1 cellular context compared by ENCODE assay signal in the genomic region with DNA sequence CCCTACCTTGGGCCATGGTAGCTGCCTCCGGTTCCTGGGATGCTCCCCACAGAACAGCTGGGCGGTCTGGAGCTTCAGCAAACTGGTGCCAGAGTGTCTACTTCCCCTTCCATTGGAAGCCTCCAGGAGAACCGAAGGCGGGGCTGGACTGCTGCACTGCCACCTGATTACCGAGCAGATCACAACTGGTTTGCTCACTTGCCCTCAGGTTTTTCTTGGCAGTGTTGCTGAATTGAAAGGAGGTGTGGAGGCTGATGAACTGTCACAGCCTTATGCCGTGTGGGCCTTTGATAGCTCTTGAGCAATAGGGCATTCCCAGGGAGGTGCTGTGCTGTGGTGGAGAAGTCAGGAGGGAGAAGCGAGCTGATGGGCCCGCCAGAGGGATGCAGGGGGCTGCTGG.
A peak's percentile ranks its signal among the peaks of the same experiment; 100 is the strongest.
TF ChIP-seq lines count a peak whose summit lies in the region.

A gene with protein sequence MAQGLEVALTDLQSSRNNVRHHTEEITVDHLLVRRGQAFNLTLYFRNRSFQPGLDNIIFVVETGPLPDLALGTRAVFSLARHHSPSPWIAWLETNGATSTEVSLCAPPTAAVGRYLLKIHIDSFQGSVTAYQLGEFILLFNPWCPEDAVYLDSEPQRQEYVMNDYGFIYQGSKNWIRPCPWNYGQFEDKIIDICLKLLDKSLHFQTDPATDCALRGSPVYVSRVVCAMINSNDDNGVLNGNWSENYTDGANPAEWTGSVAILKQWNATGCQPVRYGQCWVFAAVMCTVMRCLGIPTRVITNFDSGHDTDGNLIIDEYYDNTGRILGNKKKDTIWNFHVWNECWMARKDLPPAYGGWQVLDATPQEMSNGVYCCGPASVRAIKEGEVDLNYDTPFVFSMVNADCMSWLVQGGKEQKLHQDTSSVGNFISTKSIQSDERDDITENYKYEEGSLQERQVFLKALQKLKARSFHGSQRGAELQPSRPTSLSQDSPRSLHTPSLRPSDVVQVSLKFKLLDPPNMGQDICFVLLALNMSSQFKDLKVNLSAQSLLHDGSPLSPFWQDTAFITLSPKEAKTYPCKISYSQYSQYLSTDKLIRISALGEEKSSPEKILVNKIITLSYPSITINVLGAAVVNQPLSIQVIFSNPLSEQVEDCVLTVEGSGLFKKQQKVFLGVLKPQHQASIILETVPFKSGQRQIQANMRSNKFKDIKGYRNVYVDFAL (minus strand): TSS at position 95 of the 400 bp plus-strand sequence. CDS start 79 bp downstream, at position 16.

TF ChIP-seq in K562, 482 proteins besides CTCF, POLR2A, EP300 and RAD21 (continued from another document):
- TF ChIP-seq, protein P1, sequence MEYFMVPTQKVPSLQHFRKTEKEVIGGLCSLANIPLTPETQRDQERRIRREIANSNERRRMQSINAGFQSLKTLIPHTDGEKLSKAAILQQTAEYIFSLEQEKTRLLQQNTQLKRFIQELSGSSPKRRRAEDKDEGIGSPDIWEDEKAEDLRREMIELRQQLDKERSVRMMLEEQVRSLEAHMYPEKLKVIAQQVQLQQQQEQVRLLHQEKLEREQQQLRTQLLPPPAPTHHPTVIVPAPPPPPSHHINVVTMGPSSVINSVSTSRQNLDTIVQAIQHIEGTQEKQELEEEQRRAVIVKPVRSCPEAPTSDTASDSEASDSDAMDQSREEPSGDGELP (CRISPR knock-in tag; IDR thresholded peaks at IDR 0.05; ENCODE audit: borderline replicate concordance) = 0 out of 2 replicates have a peak, but pooled peaks have one; percentile 12
